In genomic region chr2:51093016-51093415, GRCh38 we compare ENCODE assay signal across 33 cellular contexts.
"Had no signal": no experiment of that assay in that cellular context is flagged by ENCODE, and none has a peak within 500 bp of the region (broad histone marks: within the 10 kb centered on the region; RNA-seq: fewer than 3 reads in every experiment).

No MANE protein-coding gene starts in this region.

- H3K36me3 Mint-ChIP-seq: activated CD4-positive, alpha-beta memory T cell treated with anti-CD3 and anti-CD28 coated beads for 36 hours; activated naive CD4-positive, alpha-beta T cell treated with anti-CD3 and anti-CD28 coated beads, Interleukin-2, amount 10 ng/mL, durations not matched to agents 7 days and 5 days; activated naive CD8-positive, alpha-beta T cell; brain had no signal

- DNase-seq: activated B cell treated with CpG ODN at 0.5 μM for 24 hours; activated CD4-positive, alpha-beta memory T cell treated with anti-CD3 and anti-CD28 coated beads for 36 hours; activated CD4-positive, alpha-beta T cell treated with anti-CD3 and anti-CD28 coated beads for 4 hours; activated CD4-positive, alpha-beta T cell treated with anti-CD3 and anti-CD28 coated beads, Interleukin-2, amount 50 U/mL, for 1 hour; activated CD4-positive, CD25-positive, alpha-beta regulatory T cell treated with anti-CD3 and anti-CD28 coated beads, Interleukin-2, amount 50 U/mL, for 72 hours; activated CD8-positive, alpha-beta memory T cell treated with anti-CD3 and anti-CD28 coated beads, Interleukin-2, amount 50 U/mL, for 4 hours; activated naive CD4-positive, alpha-beta T cell treated with anti-CD3 and anti-CD28 coated beads, Interleukin-2, amount 10 ng/mL, durations not matched to agents 7 days and 5 days; activated naive CD8-positive, alpha-beta T cell treated with anti-CD3 and anti-CD28 coated beads, Interleukin-2, amount 50 U/mL, for 24 hours; activated T-cell treated with anti-CD3 and anti-CD28 coated beads for 4 hours; activated T-cell treated with anti-CD3 and anti-CD28 coated beads, Interleukin-2, amount 50 U/mL, for 4 hours; anterior cingulate cortex; MM.1S; MV-4-11; NCI-H1092; NCI-H1436 treated with DMSO at 0.1 percent for 48 hours; NCI-H1694 treated with DMSO at 0.1 percent for 48 hours; NCI-H2029; NCI-H2107; NCI-H2171; NCI-H510A treated with DMSO at 0.1 percent for 48 hours; NCI-H526 treated with DMSO at 0.1 percent for 48 hours; NCI-H82; NK-92 treated with Interleukin-12 subunit alpha and Interleukin-12 subunit beta, amount 100 ng/mL, for 24 hours; Right ventricle myocardium superior; SW 1271; T-helper 1 cell; T-helper 2 cell; T-helper 9 cell had no signal

- H3K4me1 Mint-ChIP-seq: activated B cell treated with CpG ODN at 0.5 μM for 24 hours; activated naive CD4-positive, alpha-beta T cell treated with anti-CD3 and anti-CD28 coated beads, Interleukin-2, amount 10 ng/mL, durations not matched to agents 7 days and 5 days; activated naive CD8-positive, alpha-beta T cell treated with anti-CD3 and anti-CD28 coated beads, Interleukin-2, amount 50 U/mL, for 24 hours; brain had no signal

- H3K4me2 ChIP-seq: KMS-11 had no signal

- H3K27me3 Mint-ChIP-seq: activated B cell treated with CpG ODN at 0.5 μM for 24 hours; activated CD4-positive, alpha-beta memory T cell treated with anti-CD3 and anti-CD28 coated beads for 36 hours; activated naive CD4-positive, alpha-beta T cell treated with anti-CD3 and anti-CD28 coated beads, Interleukin-2, amount 10 ng/mL, durations not matched to agents 7 days and 5 days; activated naive CD8-positive, alpha-beta T cell; activated naive CD8-positive, alpha-beta T cell treated with anti-CD3 and anti-CD28 coated beads, Interleukin-2, amount 50 U/mL, for 24 hours; brain had no signal

- ATAC-seq: activated naive CD8-positive, alpha-beta T cell treated with anti-CD3 and anti-CD28 coated beads, Interleukin-2, amount 50 U/mL, for 24 hours; activated T-cell treated with anti-CD3 and anti-CD28 coated beads, Interleukin-2, amount 50 U/mL, for 4 hours had no signal

- H3K27ac ChIP-seq: KMS-11, VCaP had no signal

- H3K4me3 Mint-ChIP-seq: activated B cell treated with CpG ODN at 0.5 μM for 24 hours; activated CD4-positive, alpha-beta memory T cell treated with anti-CD3 and anti-CD28 coated beads for 36 hours; activated naive CD4-positive, alpha-beta T cell treated with anti-CD3 and anti-CD28 coated beads, Interleukin-2, amount 10 ng/mL, durations not matched to agents 7 days and 5 days; activated naive CD8-positive, alpha-beta T cell; activated naive CD8-positive, alpha-beta T cell treated with anti-CD3 and anti-CD28 coated beads, Interleukin-2, amount 50 U/mL, for 24 hours; activated T-cell treated with anti-CD3 and anti-CD28 coated beads, Interleukin-2, amount 50 U/mL, for 4 hours; activated T-helper 1 cell treated with anti-CD3 and anti-CD28 coated beads, Interleukin-12 subunit alpha, Interleukin-12 subunit beta, Interleukin-2, Interleukin-4 antibody, amounts not matched to agents 30 ng/mL and 10 ng/mL and 1 ng/mL, durations not matched to agents 14 hours and 24 hours and 36 hours; brain had no signal

- H3K9me3 Mint-ChIP-seq: activated naive CD8-positive, alpha-beta T cell treated with anti-CD3 and anti-CD28 coated beads, Interleukin-2, amount 50 U/mL, for 24 hours had no signal

- H3K27ac Mint-ChIP-seq: activated B cell treated with CpG ODN at 0.5 μM for 24 hours; activated CD4-positive, alpha-beta memory T cell treated with anti-CD3 and anti-CD28 coated beads for 36 hours; activated naive CD4-positive, alpha-beta T cell treated with anti-CD3 and anti-CD28 coated beads, Interleukin-2, amount 10 ng/mL, durations not matched to agents 7 days and 5 days; activated naive CD8-positive, alpha-beta T cell; activated naive CD8-positive, alpha-beta T cell treated with anti-CD3 and anti-CD28 coated beads, Interleukin-2, amount 50 U/mL, for 24 hours; activated T-helper 1 cell treated with anti-CD3 and anti-CD28 coated beads, Interleukin-12 subunit alpha, Interleukin-12 subunit beta, Interleukin-2, Interleukin-4 antibody, amounts not matched to agents 30 ng/mL and 10 ng/mL and 1 ng/mL, durations not matched to agents 14 hours and 24 hours and 36 hours; brain had no signal
